ENCODE assay signal across 19 cellular contexts in genomic region chr3:43152649-43153048, GRCh38. TPM values are rescaled to one million over a fixed set of nuclear protein-coding genes. Genes with fewer than 3 reads are reported as not detected.
DNase-seq lines count a peak whose midpoint lies in the region; ATAC-seq and TF ChIP-seq lines count a peak whose summit lies in the region.
"Had no signal": no experiment of that assay in that cellular context is flagged by ENCODE, and none has a peak within 500 bp of the region (broad histone marks: within the 10 kb centered on the region; RNA-seq: fewer than 3 reads in every experiment).

No MANE protein-coding gene starts in this region.

- TF ChIP-seq CTCF in cardiac muscle cell (IDR thresholded peaks at IDR 0.05; ENCODE audit: low read depth, low read length), result no peak
- no peak for TF ChIP-seq CTCF in cardiac fibroblast (IDR thresholded peaks at IDR 0.05; ENCODE audit: low read depth, low read length)
- no peak for TF ChIP-seq CTCF in upper lobe of right lung (IDR thresholded peaks at IDR 0.05)

- H3K27me3 ChIP-seq in cardiac muscle cell (no peaks in the 10 kb centered on the region), upper lobe of right lung (no peaks in the 10 kb centered on the region)
- H3K27me3 ChIP-seq: neural progenitor cell, right atrium auricular region had no signal

- ATAC-seq in left ventricle myocardium superior (no peak), upper lobe of right lung (no peak), HG03521 (IDR thresholded peaks at IDR 0.05; ENCODE audit: unreplicated experiment) (no peak)
- no peak for ATAC-seq in activated CD4-positive, CD25-positive, alpha-beta regulatory T cell treated with anti-CD3 and anti-CD28 coated beads, Interleukin-2, amount 50 U/mL, for 24 hours
- ATAC-seq: WTC11 had no signal

- DNase-seq in cardiac muscle cell (ENCODE audit: low read depth in 1 of 2, low spot score in 1 of 2) (peak; percentile 13 to 60), left ventricle myocardium superior (no peak), cardiac fibroblast (ENCODE audit: low read depth in 2 of 2) (peak; percentile 9 to 56), medulla oblongata (ENCODE audit: extremely low spot score) (peak; percentile 29), T1000 (lab: John Stamatoyannopoulos, UW) (no peak), upper lobe of right lung (no peak)
- DNase-seq: activated CD8-positive, alpha-beta memory T cell treated with anti-CD3 and anti-CD28 coated beads for 24 hours; Calu3; KBM-7; NCI-H1436 treated with DMSO at 0.1 percent for 48 hours; NCI-H526 treated with DMSO at 0.1 percent for 48 hours; stimulated activated CD4-positive, alpha-beta T cell treated with anti-CD3 and anti-CD28 coated beads, Interleukin-1b, Interleukin-23, amount 100 ng/mL, for 48 hours had no signal

- no peak overlapping the region for H3K4me3 ChIP-seq in cardiac muscle cell
- H3K4me3 ChIP-seq in cardiac fibroblast (replicated peaks in 1 of 2; ENCODE audit: low read depth in 2 of 2, low read length in 2 of 2), result no peak overlapping the region
- H3K4me3 ChIP-seq in upper lobe of right lung, result no peak overlapping the region
- H3K4me3 ChIP-seq: neural progenitor cell, right atrium auricular region had no signal

- intact Hi-C loops in left ventricle myocardium superior (cut with micrococcal nuclease), result loop anchor here (5.0 kb wide), 1 partner anchor 190 kb away; no protein-coding TSS in a partner anchor
- intact Hi-C loops in upper lobe of right lung (cut with DNase I), result no loop called here

- H3K4me1 ChIP-seq in cardiac muscle cell (ENCODE audit: low read depth) (no peaks in the 10 kb centered on the region), upper lobe of right lung (no peaks in the 10 kb centered on the region)

- no peaks in the 10 kb centered on the region for H3K9me3 ChIP-seq in cardiac muscle cell (ENCODE audit: low read depth)
- no peaks in the 10 kb centered on the region for H3K9me3 ChIP-seq in upper lobe of right lung
- H3K9me3 ChIP-seq: right atrium auricular region had no signal

- H3K36me3 ChIP-seq in cardiac muscle cell, result no peaks in the 10 kb centered on the region
- H3K36me3 ChIP-seq in upper lobe of right lung, result no peaks in the 10 kb centered on the region
- H3K36me3 ChIP-seq: neural progenitor cell, right atrium auricular region had no signal

- H3K27ac ChIP-seq in cardiac muscle cell, result no peak overlapping the region
- H3K27ac ChIP-seq in upper lobe of right lung, result no peak overlapping the region
- H3K27ac ChIP-seq: epithelial cell of prostate, neural progenitor cell, right atrium auricular region, RWPE1 had no signal

RNA-seq across cellular contexts. Expression of gene POMGNT2, which starts 46.8 kb away (rescaled TPM):
- 22.4 and 32.7 TPM in 2 replicates for total RNA-seq in cardiac muscle cell
- polyA plus RNA-seq in cardiac muscle cell, result 18.4 and 28.0 TPM in 2 replicates
- total RNA-seq in left ventricle myocardium superior, result 20.7 TPM
- total RNA-seq in upper lobe of right lung, result 10.8 TPM

Comparison
In these comparisons a context has a peak if more than half of its experiments do, and no peak if none do; other contexts are left out.
1. DNase-seq: peak in cardiac muscle cell (2 of 2), cardiac fibroblast (2 of 2) and medulla oblongata (single experiment); none in left ventricle myocardium superior (single experiment), T1000 (single experiment) and upper lobe of right lung (single experiment).